ENCODE assay signal across 6 cellular contexts in genomic region chr4:183999435-183999834, GRCh38.
"Had no signal": no experiment of that assay in that cellular context is flagged by ENCODE, and none has a peak within 500 bp of the region (broad histone marks: within the 10 kb centered on the region; RNA-seq: fewer than 3 reads in every experiment).

No MANE protein-coding gene starts in this region.

- H2AFZ ChIP-seq: GM23248 had no signal

- H3K4me3 Mint-ChIP-seq: H9, IgD-negative memory B cell had no signal

- H3K4me1 Mint-ChIP-seq: IgD-negative memory B cell had no signal

- H3K9me3 Mint-ChIP-seq: H9, IgD-negative memory B cell had no signal

- H3K27ac Mint-ChIP-seq: IgD-negative memory B cell had no signal

- H3K27ac ChIP-seq: GM23248 had no signal

- H3K9ac ChIP-seq: GM23248 had no signal

- H3K36me3 Mint-ChIP-seq: IgD-negative memory B cell had no signal

- H3K4me3 ChIP-seq: GM23248 had no signal

- DNase-seq: GM23248, GOT3, H9, HCEC 1CT, KBM-7 had no signal
